20 cellular contexts compared by ENCODE assay signal in genomic region chr4:131316086-131316485, GRCh38.
DNase-seq lines count a peak whose midpoint lies in the region; ATAC-seq and TF ChIP-seq lines count a peak whose summit lies in the region.
"Had no signal": no experiment of that assay in that cellular context is flagged by ENCODE, and none has a peak within 500 bp of the region (broad histone marks: within the 10 kb centered on the region; RNA-seq: fewer than 3 reads in every experiment).

No MANE protein-coding gene starts in this region.

- H3K4me3 ChIP-seq in GM12865 (ENCODE audit: low read depth, low read length) = no peak overlapping the region
- no peak overlapping the region for H3K4me3 ChIP-seq in lower leg skin (ENCODE audit: low read depth, poor library complexity, severe bottlenecking)
- H3K4me3 ChIP-seq: MG63, SJSA1 had no signal

- DNase-seq in GM12865 (ENCODE audit: low read depth) (peak; percentile 40), HCEC 1CT (peak; percentile 26), amniotic epithelial cell (ENCODE audit: low read depth) (peak; percentile 9), lower leg skin (ENCODE audit: low spot score in 2 of 2) (no peak), OCI-M2 (lab: John Stamatoyannopoulos, UW; ENCODE audit: unreplicated experiment) (no peak), AG08396 (ENCODE audit: low spot score) (no peak)
- no peak for DNase-seq in activated T-cell treated with anti-CD3 and anti-CD28 coated beads, Interleukin-2, amount 50 U/mL, for 48 hours
- DNase-seq: Calu3; CD8-positive, alpha-beta memory T cell; DMS153; Kasumi-1; MG63; NCI-H1436 treated with DMSO at 0.1 percent for 48 hours; NCI-H2029 treated with DMSO at 0.1 percent for 48 hours; NCI-H345; NCI-H524; NCI-H774 had no signal

- intact Hi-C loops in lower leg skin (cut with DNase I; ENCODE audit: low total_unique reads) = no loop called here

- peak; percentile 88 for ATAC-seq in HG03432 (IDR thresholded peaks at IDR 0.05; ENCODE audit: unreplicated experiment)
- ATAC-seq: Right ventricle myocardium inferior had no signal

- TF ChIP-seq CTCF in GM12865 (IDR thresholded peaks at IDR 0.05; ENCODE audit: insufficient read depth, low read depth, low read length, missing control alignments) = no peak
- no peak for TF ChIP-seq CTCF in lower leg skin (IDR thresholded peaks at IDR 0.05)

- 77 to 80% methylated on average over 3 of the region's 3 CpGs for WGBS in lower leg skin, 2 donors

- no peak for TF ChIP-seq POLR2A in lower leg skin (IDR thresholded peaks at IDR 0.05)

Comparison
In these comparisons a context has a peak if more than half of its experiments do, and no peak if none do; other contexts are left out.
1. DNase-seq: peak in GM12865 (single experiment), HCEC 1CT (single experiment) and amniotic epithelial cell (single experiment); none in lower leg skin (0 of 2), activated T-cell treated with anti-CD3 and anti-CD28 coated beads, Interleukin-2, amount 50 U/mL, for 48 hours (0 of 2), OCI-M2 (single experiment) and AG08396 (single experiment).